ENCODE assay signal across 26 cellular contexts in the genomic region with DNA sequence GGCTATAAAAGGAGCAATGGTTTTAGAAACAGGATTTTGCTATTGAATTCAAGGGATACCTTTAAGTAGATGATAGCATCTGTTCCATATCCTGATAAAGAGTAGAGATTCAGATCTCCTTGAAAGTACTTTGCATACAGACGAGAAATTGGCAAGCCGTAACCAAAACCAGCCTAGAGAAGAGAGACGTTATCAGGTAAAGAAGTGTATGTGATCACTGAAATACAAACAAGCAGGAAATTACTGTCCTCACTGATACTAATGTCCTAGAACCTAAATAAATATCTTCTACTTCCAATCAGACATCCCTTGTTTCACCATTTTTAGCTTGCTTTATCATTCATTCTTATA. TPM values are rescaled to one million over a fixed set of nuclear protein-coding genes. Genes with fewer than 3 reads are reported as not detected.
DNase-seq lines count a peak whose midpoint lies in the region; ATAC-seq and TF ChIP-seq lines count a peak whose summit lies in the region.
"Had no signal": no experiment of that assay in that cellular context is flagged by ENCODE, and none has a peak within 500 bp of the region (broad histone marks: within the 10 kb centered on the region; RNA-seq: fewer than 3 reads in every experiment).

No MANE protein-coding gene starts in this region.

- intact Hi-C loops in esophagus squamous epithelium (cut with DNase I), result no loop called here

- no peak for ATAC-seq in GM19397 (IDR thresholded peaks at IDR 0.05; ENCODE audit: unreplicated experiment)
- ATAC-seq: GM12878; heart right ventricle; natural killer cell; right lobe of liver; stimulated activated naive CD8-positive, alpha-beta T cell treated with anti-CD3 and anti-CD28 coated beads, Interleukin-15, Interleukin-2, amounts not matched to agents 100 U/mL and 50 U/mL, for 24 hours; T-cell had no signal

- no peaks in the 10 kb centered on the region for H3K9me3 ChIP-seq in esophagus squamous epithelium
- H3K9me3 ChIP-seq: BLaER1 treated with 17β-estradiol and CSF1 and Interleukin-3, amounts not matched to agents 10 nM and 100 nM; heart right ventricle; right lobe of liver had no signal

- H3K27ac ChIP-seq in esophagus squamous epithelium (peak overlapping the region in 3 of 4 donors; percentile 37 to 94 (median 47)), substantia nigra (ENCODE audit: low read depth, low read length, poor library complexity, severe bottlenecking) (peak overlapping the region; percentile 8)
- H3K27ac ChIP-seq: BLaER1 treated with 17β-estradiol and CSF1 and Interleukin-3, amounts not matched to agents 10 nM and 100 nM; epithelial cell of prostate; HL-60 had no signal

- peaks cover 0 to 79% (median 24%) of the 10 kb centered on the region in 3 donors for H3K36me3 ChIP-seq in esophagus squamous epithelium
- H3K36me3 ChIP-seq: BLaER1 treated with 17β-estradiol and CSF1 and Interleukin-3, amounts not matched to agents 10 nM and 100 nM had no signal

- no peaks in the 10 kb centered on the region for H3K27me3 ChIP-seq in esophagus squamous epithelium
- H3K27me3 ChIP-seq: BLaER1 treated with 17β-estradiol and CSF1 and Interleukin-3, amounts not matched to agents 10 nM and 100 nM; heart right ventricle; right lobe of liver had no signal

- peaks cover 0 to 55% (median 0%) of the 10 kb centered on the region in 3 donors for H3K4me1 ChIP-seq in esophagus squamous epithelium

- H3K4me3 ChIP-seq in esophagus squamous epithelium, result peak overlapping the region in 1 of 4 donors; percentile 86
- H3K4me3 ChIP-seq: BLaER1 treated with 17β-estradiol and CSF1 and Interleukin-3, amounts not matched to agents 10 nM and 100 nM; GM12878; heart right ventricle; right lobe of liver had no signal

- peak; percentile 46 for DNase-seq in DMS153 treated with DMSO at 0.1 percent for 48 hours (lab: John Stamatoyannopoulos, UW; ENCODE audit: unreplicated experiment)
- peak; percentile 19 for DNase-seq in NCI-H524 treated with DMSO at 0.1 percent for 48 hours (lab: John Stamatoyannopoulos, UW)
- no peak for DNase-seq in esophagus squamous epithelium (lab: John Stamatoyannopoulos, UW)
- no peak for DNase-seq in substantia nigra (lab: John Stamatoyannopoulos, UW)
- DNase-seq in GM03348 (ENCODE audit: low spot score), result no peak
- no peak for DNase-seq in NCI-H1417 (lab: John Stamatoyannopoulos, UW)
- DNase-seq: activated CD4-positive, alpha-beta T cell treated with anti-CD3 and anti-CD28 coated beads, Interleukin-2, amount 50 U/mL, for 48 hours; activated CD8-positive, alpha-beta memory T cell treated with anti-CD3 and anti-CD28 coated beads, Interleukin-2, amount 50 U/mL, for 4 hours; activated naive CD4-positive, alpha-beta T cell treated with anti-CD3 and anti-CD28 coated beads, Interleukin-2, amount 50 U/mL, for 16 hours; anterior cingulate cortex; central memory CD4-positive, alpha-beta T cell; COR-L47; DND-41; H9; heart right ventricle; natural killer cell; NCI-H2081 treated with DMSO at 0.1 percent for 48 hours; NCI-H446 treated with DMSO at 0.1 percent for 48 hours; right lobe of liver; stimulated activated naive CD8-positive, alpha-beta T cell treated with anti-CD3 and anti-CD28 coated beads, Interleukin-15, Interleukin-2, amounts not matched to agents 100 U/mL and 50 U/mL, for 24 hours; T-cell had no signal

- 75 to 91% methylated on average over 3 of the region's 3 CpGs for WGBS in esophagus squamous epithelium, 2 donors

- TF ChIP-seq POLR2A in esophagus squamous epithelium (IDR thresholded peaks at IDR 0.05), result no peak

- TF ChIP-seq CTCF in esophagus squamous epithelium (IDR thresholded peaks at IDR 0.05), result no peak

RNA-seq across cellular contexts. Expression of a gene that starts 9.4 kb away (rescaled TPM):
- total RNA-seq in esophagus squamous epithelium, result 100 to 1,000 TPM in 2 of 4 donors, 1 to 10 TPM in 2; 4.1 to 129 (median 64.6) TPM
- total RNA-seq: H9 had no signal

Comparison
In these comparisons a context has a peak if more than half of its experiments do, and no peak if none do; other contexts are left out.
1. DNase-seq: peak in DMS153 treated with DMSO at 0.1 percent for 48 hours (single experiment) and NCI-H524 treated with DMSO at 0.1 percent for 48 hours (single experiment); none in esophagus squamous epithelium (single experiment), substantia nigra (0 of 49), GM03348 (single experiment) and NCI-H1417 (0 of 3).